In the genomic region with DNA sequence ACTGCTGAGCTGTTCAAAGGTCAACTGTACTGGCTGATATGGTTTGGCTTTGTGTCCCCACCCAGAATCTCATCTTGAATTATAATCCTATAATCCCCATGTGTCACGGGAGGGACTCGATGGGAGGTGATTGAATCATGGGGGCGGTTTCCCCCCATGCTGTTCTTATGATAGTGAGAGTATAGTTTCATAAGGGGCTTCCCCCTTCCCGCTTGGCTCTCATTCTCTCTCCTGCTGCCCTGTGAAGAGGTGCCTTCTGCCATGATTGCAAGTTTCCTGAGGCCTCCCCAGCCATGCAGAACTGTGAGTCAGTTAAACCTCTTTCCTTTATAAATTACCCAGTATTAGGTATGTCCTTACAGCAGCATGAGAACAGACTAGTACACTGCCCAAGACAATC, we compare ENCODE assay signal across 7 cellular contexts.
DNase-seq lines count a peak whose midpoint lies in the region; ATAC-seq and TF ChIP-seq lines count a peak whose summit lies in the region.
"Not testable (repeated sequence)": the region's sequence is repeated elsewhere in the genome, so short reads cannot be mapped to it uniquely, and the experiment has no call there.

No MANE protein-coding gene starts in this region.

- not testable (repeated sequence) for H3K27me3 Mint-ChIP-seq in CD4-positive, alpha-beta T cell; activated CD8-positive, alpha-beta T cell treated with anti-CD3 and anti-CD28 coated beads for 36 hours; activated T-helper 17 cell treated with anti-CD3 and anti-CD28 coated beads, Interleukin-2, amount 50 U/mL, for 72 hours; activated naive CD8-positive, alpha-beta T cell; effector memory CD8-positive, alpha-beta T cell; natural killer cell (ENCODE audit: low read depth in 2 of 2)

- H3K36me3 Mint-ChIP-seq in CD4-positive, alpha-beta T cell (ENCODE audit: low read depth): peaks cover 94% of the 10 kb centered on the region
- H3K36me3 Mint-ChIP-seq in activated CD8-positive, alpha-beta T cell treated with anti-CD3 and anti-CD28 coated beads for 36 hours (ENCODE audit: low read depth): peaks cover 70% of the 10 kb centered on the region
- peaks cover 98% of the 10 kb centered on the region for H3K36me3 Mint-ChIP-seq in activated T-helper 17 cell treated with anti-CD3 and anti-CD28 coated beads, Interleukin-2, amount 50 U/mL, for 72 hours (ENCODE audit: low read depth)
- H3K36me3 Mint-ChIP-seq in activated naive CD8-positive, alpha-beta T cell; natural killer cell: not testable (repeated sequence)
- H3K36me3 Mint-ChIP-seq in effector memory CD8-positive, alpha-beta T cell (ENCODE audit: insufficient read depth): peaks cover 64% of the 10 kb centered on the region
- H3K36me3 Mint-ChIP-seq in stimulated activated effector memory CD8-positive, alpha-beta T cell treated with anti-CD3 and anti-CD28 coated beads, Interleukin-12 subunit alpha, Interleukin-12 subunit beta, amount 100 ng/mL, for 72 hours: peaks cover 100% of the 10 kb centered on the region

- intact Hi-C loops in CD4-positive, alpha-beta T cell (cut with DNase I, micrococcal nuclease); activated CD8-positive, alpha-beta T cell treated with anti-CD3 and anti-CD28 coated beads for 36 hours (cut with micrococcal nuclease); natural killer cell (cut with micrococcal nuclease): not testable (repeated sequence)

- H3K9me3 ChIP-seq in CD4-positive, alpha-beta T cell (ENCODE audit: control insufficient read depth, low read length): not testable (repeated sequence)

- not testable (repeated sequence) for H3K27ac ChIP-seq in CD4-positive, alpha-beta T cell (ENCODE audit: low read depth, low read length)

- not testable (repeated sequence) for H3K9me3 Mint-ChIP-seq in CD4-positive, alpha-beta T cell; activated CD8-positive, alpha-beta T cell treated with anti-CD3 and anti-CD28 coated beads for 36 hours; activated T-helper 17 cell treated with anti-CD3 and anti-CD28 coated beads, Interleukin-2, amount 50 U/mL, for 72 hours; activated naive CD8-positive, alpha-beta T cell (ENCODE audit: low read depth); effector memory CD8-positive, alpha-beta T cell; natural killer cell; stimulated activated effector memory CD8-positive, alpha-beta T cell treated with anti-CD3 and anti-CD28 coated beads, Interleukin-12 subunit alpha, Interleukin-12 subunit beta, amount 100 ng/mL, for 72 hours

- H3K27ac Mint-ChIP-seq in CD4-positive, alpha-beta T cell: peak overlapping the region; percentile 33
- not testable (repeated sequence) for H3K27ac Mint-ChIP-seq in activated CD8-positive, alpha-beta T cell treated with anti-CD3 and anti-CD28 coated beads for 36 hours
- H3K27ac Mint-ChIP-seq in activated T-helper 17 cell treated with anti-CD3 and anti-CD28 coated beads, Interleukin-2, amount 50 U/mL, for 72 hours: peak overlapping the region; percentile 25
- peak overlapping the region; percentile 46 for H3K27ac Mint-ChIP-seq in activated naive CD8-positive, alpha-beta T cell
- H3K27ac Mint-ChIP-seq in effector memory CD8-positive, alpha-beta T cell: peak overlapping the region; percentile 35 to 62
- H3K27ac Mint-ChIP-seq in natural killer cell: peak overlapping the region; percentile 19 to 59
- peak overlapping the region; percentile 50 for H3K27ac Mint-ChIP-seq in stimulated activated effector memory CD8-positive, alpha-beta T cell treated with anti-CD3 and anti-CD28 coated beads, Interleukin-12 subunit alpha, Interleukin-12 subunit beta, amount 100 ng/mL, for 72 hours

- ATAC-seq in CD4-positive, alpha-beta T cell (ENCODE audit: poor library complexity); effector memory CD8-positive, alpha-beta T cell (replicated peaks); natural killer cell; stimulated activated effector memory CD8-positive, alpha-beta T cell treated with anti-CD3 and anti-CD28 coated beads, Interleukin-12 subunit alpha, Interleukin-12 subunit beta, amount 100 ng/mL, for 72 hours: not testable (repeated sequence)
- peak; percentile 34 for ATAC-seq in activated CD8-positive, alpha-beta T cell treated with anti-CD3 and anti-CD28 coated beads for 36 hours
- ATAC-seq in activated T-helper 17 cell treated with anti-CD3 and anti-CD28 coated beads, Interleukin-2, amount 50 U/mL, for 72 hours (replicated peaks): peak; percentile 74

- DNase-seq in CD4-positive, alpha-beta T cell; effector memory CD8-positive, alpha-beta T cell; natural killer cell; stimulated activated effector memory CD8-positive, alpha-beta T cell treated with anti-CD3 and anti-CD28 coated beads, Interleukin-12 subunit alpha, Interleukin-12 subunit beta, amount 100 ng/mL, for 72 hours (ENCODE audit: low spot score in 2 of 2): not testable (repeated sequence)
- peak; percentile 11 for DNase-seq in activated CD8-positive, alpha-beta T cell treated with anti-CD3 and anti-CD28 coated beads for 36 hours

- H3K4me3 Mint-ChIP-seq in CD4-positive, alpha-beta T cell; activated CD8-positive, alpha-beta T cell treated with anti-CD3 and anti-CD28 coated beads for 36 hours; activated T-helper 17 cell treated with anti-CD3 and anti-CD28 coated beads, Interleukin-2, amount 50 U/mL, for 72 hours; activated naive CD8-positive, alpha-beta T cell; effector memory CD8-positive, alpha-beta T cell; natural killer cell; stimulated activated effector memory CD8-positive, alpha-beta T cell treated with anti-CD3 and anti-CD28 coated beads, Interleukin-12 subunit alpha, Interleukin-12 subunit beta, amount 100 ng/mL, for 72 hours: not testable (repeated sequence)

- CTCF ChIA-PET in CD4-positive, alpha-beta T cell (lab: Charles Lee): not testable (repeated sequence)
- CTCF ChIA-PET in activated CD8-positive, alpha-beta T cell treated with anti-CD3 and anti-CD28 coated beads for 36 hours (lab: Charles Lee): interaction anchor here (1.4 to 1.9 kb wide), 4 partner anchors 30 to 239 kb away, joined by 3 to 7 read pairs (median 6); no protein-coding TSS in a partner anchor

- POLR2A ChIA-PET in CD4-positive, alpha-beta T cell (lab: Charles Lee): not testable (repeated sequence)
- POLR2A ChIA-PET in activated CD8-positive, alpha-beta T cell treated with anti-CD3 and anti-CD28 coated beads for 36 hours (lab: Charles Lee): interaction anchor here (0.7 kb wide), 1 partner anchor 442 kb away, joined by 3 read pairs; no protein-coding TSS in a partner anchor

- H3K4me1 Mint-ChIP-seq in CD4-positive, alpha-beta T cell (ENCODE audit: low read depth); activated naive CD8-positive, alpha-beta T cell (ENCODE audit: low read depth); effector memory CD8-positive, alpha-beta T cell (ENCODE audit: low read depth in 2 of 2): not testable (repeated sequence)
- H3K4me1 Mint-ChIP-seq in activated CD8-positive, alpha-beta T cell treated with anti-CD3 and anti-CD28 coated beads for 36 hours (ENCODE audit: low read depth): peaks cover 31% of the 10 kb centered on the region
- peaks cover 18% of the 10 kb centered on the region for H3K4me1 Mint-ChIP-seq in activated T-helper 17 cell treated with anti-CD3 and anti-CD28 coated beads, Interleukin-2, amount 50 U/mL, for 72 hours
- peaks cover 10 to 11% of the 10 kb centered on the region in 2 donors for H3K4me1 Mint-ChIP-seq in natural killer cell
- H3K4me1 Mint-ChIP-seq in stimulated activated effector memory CD8-positive, alpha-beta T cell treated with anti-CD3 and anti-CD28 coated beads, Interleukin-12 subunit alpha, Interleukin-12 subunit beta, amount 100 ng/mL, for 72 hours: peaks cover 39% of the 10 kb centered on the region

- not testable (repeated sequence) for TF ChIP-seq CTCF in CD4-positive, alpha-beta T cell (IDR thresholded peaks at IDR 0.05); activated CD8-positive, alpha-beta T cell treated with anti-CD3 and anti-CD28 coated beads for 36 hours (IDR thresholded peaks at IDR 0.05); natural killer cell (IDR thresholded peaks at IDR 0.05)

- H3K27me3 ChIP-seq in CD4-positive, alpha-beta T cell (ENCODE audit: control insufficient read depth, insufficient read depth, low read length): not testable (repeated sequence)
